8 cellular contexts compared by ENCODE assay signal in the genomic region with DNA sequence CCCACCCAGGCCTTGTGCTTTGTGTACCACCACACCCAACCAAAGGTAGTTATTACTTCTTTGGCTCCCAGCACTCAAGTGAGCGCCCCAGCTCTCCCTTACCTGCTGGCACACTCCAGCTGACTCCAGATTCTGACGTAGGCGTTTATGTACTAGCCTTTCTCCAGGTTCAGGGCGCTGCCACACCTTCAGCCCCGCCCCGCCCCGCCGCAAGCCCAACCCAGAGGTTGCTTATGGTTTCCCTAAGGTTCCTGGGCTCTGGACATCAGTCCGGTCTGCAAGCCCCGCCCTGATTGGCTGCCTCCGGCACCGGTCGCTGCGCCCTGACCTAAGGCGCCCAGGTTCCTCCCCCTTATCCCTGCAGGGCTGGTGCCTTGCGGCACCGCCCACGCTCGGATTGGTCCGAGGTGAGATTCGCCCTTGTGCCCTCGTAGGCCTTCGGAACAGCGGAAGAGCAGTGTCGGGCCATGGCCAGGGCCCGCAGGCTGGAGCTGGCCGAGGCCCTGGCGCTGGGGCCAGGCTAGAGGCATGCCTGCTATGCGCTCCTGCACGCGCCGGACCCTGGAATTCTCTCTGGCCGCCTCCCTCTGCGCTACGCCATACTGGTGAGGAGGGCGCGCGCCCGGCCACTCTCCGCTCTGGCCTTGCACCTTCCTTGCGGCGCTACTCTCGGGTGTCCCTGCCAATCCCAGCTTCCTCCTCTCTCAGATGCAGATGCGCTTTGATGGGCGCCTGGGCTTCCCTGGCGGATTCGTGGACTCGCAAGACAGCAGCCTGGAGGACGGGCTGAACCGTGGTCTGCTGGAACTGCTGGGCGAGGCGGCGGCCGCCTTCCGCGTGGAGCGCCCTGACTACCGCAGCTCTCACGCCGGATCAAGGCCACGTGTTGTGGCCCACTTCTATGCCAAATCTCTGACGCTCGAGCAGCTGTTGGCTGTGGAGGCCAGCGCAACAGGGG. TPM values are rescaled to one million over a fixed set of nuclear protein-coding genes. Genes with fewer than 3 reads are reported as not detected.
DNase-seq lines count a peak whose midpoint lies in the region; ATAC-seq and TF ChIP-seq lines count a peak whose summit lies in the region.

No MANE protein-coding gene starts in this region.

- H3K27me3 Mint-ChIP-seq in CD4-positive, alpha-beta T cell = peaks cover 72% of the 10 kb centered on the region

- intact Hi-C loops in CD4-positive, alpha-beta T cell (cut with DNase I, micrococcal nuclease) = no loop called here
- intact Hi-C loops in left ventricle myocardium inferior (cut with micrococcal nuclease) = no loop called here

- CTCF ChIA-PET in CD4-positive, alpha-beta T cell (lab: Charles Lee) = no interaction called here

- TF ChIP-seq CTCF in CD4-positive, alpha-beta T cell (IDR thresholded peaks at IDR 0.05) = no peak
- no peak for TF ChIP-seq CTCF in left ventricle myocardium inferior (IDR thresholded peaks at IDR 0.05; ENCODE audit: borderline replicate concordance)

- H3K4me3 ChIP-seq in left ventricle myocardium inferior = peak overlapping the region; percentile 71

- H3K9me3 ChIP-seq in CD4-positive, alpha-beta T cell (ENCODE audit: control insufficient read depth, low read length) = no peaks in the 10 kb centered on the region
- H3K9me3 ChIP-seq in left ventricle myocardium inferior (replicated peaks) = no peaks in the 10 kb centered on the region

- H3K36me3 ChIP-seq in left ventricle myocardium inferior = no peaks in the 10 kb centered on the region

- ATAC-seq in CD4-positive, alpha-beta T cell (ENCODE audit: poor library complexity) = no peak
- peak; percentile 99 for ATAC-seq in GM19455 (IDR thresholded peaks at IDR 0.05; ENCODE audit: unreplicated experiment)

- POLR2A ChIA-PET in CD4-positive, alpha-beta T cell (lab: Charles Lee) = no interaction called here

- no peaks in the 10 kb centered on the region for H3K36me3 Mint-ChIP-seq in CD4-positive, alpha-beta T cell (ENCODE audit: low read depth)

- peaks cover 6% of the 10 kb centered on the region for H3K4me1 Mint-ChIP-seq in CD4-positive, alpha-beta T cell (ENCODE audit: low read depth)

- peaks cover 38% of the 10 kb centered on the region for H3K27me3 ChIP-seq in CD4-positive, alpha-beta T cell (ENCODE audit: control insufficient read depth, insufficient read depth, low read length)
- H3K27me3 ChIP-seq in left ventricle myocardium inferior (ENCODE audit: low read depth) = no peaks in the 10 kb centered on the region

- peaks cover 31% of the 10 kb centered on the region for H3K4me1 ChIP-seq in left ventricle myocardium inferior

- H3K27ac Mint-ChIP-seq in CD4-positive, alpha-beta T cell = no peak overlapping the region

- H3K4me3 Mint-ChIP-seq in CD4-positive, alpha-beta T cell = peak overlapping the region; percentile 57

- DNase-seq in CD4-positive, alpha-beta T cell = peak in 1 of 10 experiments; percentile 7
- DNase-seq in HuH-7.5 (ENCODE audit: low spot score) = peak; percentile 30
- DNase-seq in amniotic epithelial cell (ENCODE audit: low read depth) = peak; percentile 86
- DNase-seq in left ventricle myocardium inferior = peak; percentile 83
- DNase-seq in pons (ENCODE audit: low spot score) = peak; percentile 38
- DNase-seq in T-helper 9 cell = no peak
- DNase-seq in inferior parietal cortex (ENCODE audit: extremely low spot score) = no peak

- peaks cover 2% of the 10 kb centered on the region for H3K9me3 Mint-ChIP-seq in CD4-positive, alpha-beta T cell

- no peak overlapping the region for H3K27ac ChIP-seq in CD4-positive, alpha-beta T cell (ENCODE audit: low read depth, low read length)
- peak overlapping the region; percentile 90 for H3K27ac ChIP-seq in left ventricle myocardium inferior (replicated peaks)

RNA-seq across cellular contexts. Expression of gene NUDT16, which starts 19.8 kb away (rescaled TPM):
- total RNA-seq in CD4-positive, alpha-beta T cell = 1 to 10 TPM; 4.7 to 5.7 TPM
- 35.3 TPM for total RNA-seq in left ventricle myocardium inferior

Comparison
In these comparisons a context has a peak if more than half of its experiments do, and no peak if none do; other contexts are left out.
1. DNase-seq: peak in HuH-7.5 (single experiment), amniotic epithelial cell (single experiment), left ventricle myocardium inferior (single experiment) and pons (single experiment); none in T-helper 9 cell (single experiment) and inferior parietal cortex (single experiment).